In genomic region chr11:1881442-1882264, GRCh38 we compare ENCODE assay signal across 10 cellular contexts. TPM values are rescaled to one million over a fixed set of nuclear protein-coding genes. Genes with fewer than 3 reads are reported as not detected.
DNase-seq lines count a peak whose midpoint lies in the region; ATAC-seq and TF ChIP-seq lines count a peak whose summit lies in the region.
"Had no signal": no experiment of that assay in that cellular context is flagged by ENCODE, and none has a peak within 500 bp of the region (broad histone marks: within the 10 kb centered on the region; RNA-seq: fewer than 3 reads in every experiment).

No MANE protein-coding gene starts in this region.

- H3K27ac Mint-ChIP-seq in activated naive CD4-positive, alpha-beta T cell treated with anti-CD3 and anti-CD28 coated beads, Interleukin-2, amount 50 U/mL, for 72 hours, result peak overlapping the region in 1 of 2 donors; percentile 34
- H3K27ac Mint-ChIP-seq in chondrocyte (ENCODE audit: unreplicated experiment), result no peak overlapping the region
- H3K27ac Mint-ChIP-seq in naive thymus-derived CD8-positive, alpha-beta T cell, result peak overlapping the region in 3 of 10 donors; percentile 5 to 77 (median 40)

- no peaks in the 10 kb centered on the region for H3K36me3 Mint-ChIP-seq in activated naive CD4-positive, alpha-beta T cell treated with anti-CD3 and anti-CD28 coated beads, Interleukin-2, amount 50 U/mL, for 72 hours
- H3K36me3 Mint-ChIP-seq in chondrocyte (ENCODE audit: low read depth), result no peaks in the 10 kb centered on the region
- no peaks in the 10 kb centered on the region for H3K36me3 Mint-ChIP-seq in naive thymus-derived CD8-positive, alpha-beta T cell

- no TSS peak for BruUV-seq in A673 (replicated peaks; lab: Mats Ljungman, UMichigan)

- TF ChIP-seq CTCF in chondrocyte (IDR thresholded peaks at IDR 0.05), result no peak
- no peak for TF ChIP-seq CTCF in A673 (conservative IDR thresholded peaks at IDR 0.05; ENCODE audit: low read depth, low read length)

- DNase-seq in activated naive CD4-positive, alpha-beta T cell treated with anti-CD3 and anti-CD28 coated beads, Interleukin-2, amount 50 U/mL, for 72 hours (ENCODE audit: low spot score in 2 of 2), result peak; percentile 12 to 56
- no peak for DNase-seq in activated naive CD4-positive, alpha-beta T cell treated with Interleukin-2 at 50 U/mL for 16 hours
- DNase-seq in chondrocyte (ENCODE audit: low spot score) (peak; percentile 66), A673 (ENCODE audit: low spot score) (no peak), NCI-H2081 treated with DMSO at 0.1 percent for 48 hours (lab: John Stamatoyannopoulos, UW) (no peak)
- DNase-seq in naive thymus-derived CD8-positive, alpha-beta T cell, result peak in 3 of 10 donors; percentile 18 to 59 (median 31)

- peak; percentile 21 to 30 for ATAC-seq in activated naive CD4-positive, alpha-beta T cell treated with anti-CD3 and anti-CD28 coated beads, Interleukin-2, amount 50 U/mL, for 72 hours
- ATAC-seq in naive thymus-derived CD8-positive, alpha-beta T cell, result peak; percentile 25 to 38
- ATAC-seq in esophagus mucosa (no peak), GM21737 (IDR thresholded peaks at IDR 0.05; ENCODE audit: unreplicated experiment) (no peak)

- intact Hi-C loops in A673 (cut with micrococcal nuclease; ENCODE audit: unreplicated experiment), result loop anchor here (2.0 to 5.0 kb wide), 2 partner anchors 41 to 269 kb away; no protein-coding TSS in a partner anchor

- H3K9me3 Mint-ChIP-seq in activated naive CD4-positive, alpha-beta T cell treated with anti-CD3 and anti-CD28 coated beads, Interleukin-2, amount 50 U/mL, for 72 hours, result no peaks in the 10 kb centered on the region
- no peaks in the 10 kb centered on the region for H3K9me3 Mint-ChIP-seq in chondrocyte (ENCODE audit: low read depth)
- no peaks in the 10 kb centered on the region for H3K9me3 Mint-ChIP-seq in naive thymus-derived CD8-positive, alpha-beta T cell

- H3K9me3 ChIP-seq in A673 (ENCODE audit: low read depth, low read length, poor library complexity, severe bottlenecking), result no peaks in the 10 kb centered on the region

- H3K36me3 ChIP-seq in A673 (ENCODE audit: insufficient read depth, low read length, poor library complexity, severe bottlenecking), result no peaks in the 10 kb centered on the region

- no peaks in the 10 kb centered on the region for H3K27me3 Mint-ChIP-seq in chondrocyte (ENCODE audit: low read depth)
- H3K27me3 Mint-ChIP-seq in naive thymus-derived CD8-positive, alpha-beta T cell, result no peaks in the 10 kb centered on the region

- no peak overlapping the region for H3K4me3 ChIP-seq in A673 (ENCODE audit: low read depth, low read length, poor library complexity, severe bottlenecking)

- CTCF ChIA-PET in A673 (lab: Charles Lee), result interaction anchor here (0.6 to 4.0 kb wide), 7 partner anchors 40 to 274 kb away, joined by 3 to 74 read pairs (median 4); no protein-coding TSS in a partner anchor

- peaks cover 19% of the 10 kb centered on the region for H3K4me1 Mint-ChIP-seq in chondrocyte (ENCODE audit: low read depth)
- H3K4me1 Mint-ChIP-seq in naive thymus-derived CD8-positive, alpha-beta T cell, result peaks cover 11 to 35% (median 29%) of the 10 kb centered on the region in 4 donors

- H3K4me1 ChIP-seq in A673 (ENCODE audit: insufficient read depth, low read length, poor library complexity, severe bottlenecking), result no peaks in the 10 kb centered on the region

- no peak overlapping the region for H3K27ac ChIP-seq in A673 (ENCODE audit: low read depth, low read length, poor library complexity, severe bottlenecking)

- POLR2A ChIA-PET in naive thymus-derived CD8-positive, alpha-beta T cell (lab: Charles Lee), result interaction anchor here (0.6 to 4.3 kb wide), 18 partner anchors 9 to 1131 kb away, joined by 3 to 53 read pairs (median 4); partner anchors contain the start of genes CTSD, H19, LSP1 and MRPL23
- POLR2A ChIA-PET in A673 (lab: Charles Lee; ENCODE audit: low non-redundant PET), result no interaction called here

- H3K4me3 Mint-ChIP-seq in chondrocyte (ENCODE audit: unreplicated experiment), result no peak overlapping the region
- no peak overlapping the region for H3K4me3 Mint-ChIP-seq in naive thymus-derived CD8-positive, alpha-beta T cell

- no peaks in the 10 kb centered on the region for H3K27me3 ChIP-seq in A673 (replicated peaks; ENCODE audit: insufficient read depth, low read depth, low read length, poor library complexity)

RNA-seq across cellular contexts. Expression of gene PRR33, which starts 10.0 kb away (rescaled TPM):
- under 1 TPM; 0.12 to 0.20 TPM for total RNA-seq in activated naive CD4-positive, alpha-beta T cell treated with anti-CD3 and anti-CD28 coated beads, Interleukin-2, amount 50 U/mL, for 72 hours
- total RNA-seq in chondrocyte (not detected in 3 replicates), esophagus mucosa (not detected), A673 (2021) (not detected in 2 replicates)
- not detected for total RNA-seq in naive thymus-derived CD8-positive, alpha-beta T cell
- under 1 TPM; 0.06 to 0.15 (median 0.08) TPM for polyA plus RNA-seq in naive thymus-derived CD8-positive, alpha-beta T cell
- total RNA-seq: cerebellum had no signal
- polyA plus RNA-seq: BJ had no signal

RNA-seq across cellular contexts. Expression of gene LSP1, which starts 28.8 kb away (rescaled TPM):
- total RNA-seq in activated naive CD4-positive, alpha-beta T cell treated with anti-CD3 and anti-CD28 coated beads, Interleukin-2, amount 50 U/mL, for 72 hours, result 100 to 1,000 TPM; 102 to 263 TPM
- 7.2 to 27.5 TPM (median 7.4 TPM) in 3 replicates for total RNA-seq in chondrocyte
- 100 to 1,000 TPM; 287 to 295 TPM for total RNA-seq in naive thymus-derived CD8-positive, alpha-beta T cell
- 100 to 1,000 TPM; 326 to 438 (median 338) TPM for polyA plus RNA-seq in naive thymus-derived CD8-positive, alpha-beta T cell
- 18.8 TPM for total RNA-seq in esophagus mucosa
- not detected in 2 replicates for total RNA-seq in A673 (2021)
- polyA plus RNA-seq: BJ had no signal

RNA-seq across cellular contexts. Expression of gene TNNT3, which starts 37.9 kb away (rescaled TPM):
- 10 to 100 TPM; 10.3 to 12.9 TPM for total RNA-seq in activated naive CD4-positive, alpha-beta T cell treated with anti-CD3 and anti-CD28 coated beads, Interleukin-2, amount 50 U/mL, for 72 hours
- 0.51 to 1.3 TPM in 2 of 3 replicates, not detected in the other for total RNA-seq in chondrocyte
- 10 to 100 TPM; 28.0 to 29.7 TPM for total RNA-seq in naive thymus-derived CD8-positive, alpha-beta T cell
- under 1 TPM in 1 of 3 donors, not detected in 2; 0.39 TPM for polyA plus RNA-seq in naive thymus-derived CD8-positive, alpha-beta T cell
- total RNA-seq in esophagus mucosa, result 0.40 TPM
- not detected in 2 replicates for total RNA-seq in A673 (2021)
- polyA plus RNA-seq: BJ had no signal

RNA-seq across cellular contexts. Expression of gene TNNI2, which starts 42.9 kb away (rescaled TPM):
- total RNA-seq in activated naive CD4-positive, alpha-beta T cell treated with anti-CD3 and anti-CD28 coated beads, Interleukin-2, amount 50 U/mL, for 72 hours, result not detected
- total RNA-seq in chondrocyte, result 1.3 to 3.2 TPM (median 1.4 TPM) in 3 replicates
- not detected for total RNA-seq in naive thymus-derived CD8-positive, alpha-beta T cell
- not detected for polyA plus RNA-seq in naive thymus-derived CD8-positive, alpha-beta T cell
- total RNA-seq in esophagus mucosa, result 4.4 TPM
- total RNA-seq in A673 (2021), result not detected in 2 replicates
- total RNA-seq: cerebellum had no signal
- polyA plus RNA-seq: BJ had no signal

RNA-seq across cellular contexts. Expression of gene SYT8, which starts 46.9 kb away (rescaled TPM):
- total RNA-seq in activated naive CD4-positive, alpha-beta T cell treated with anti-CD3 and anti-CD28 coated beads, Interleukin-2, amount 50 U/mL, for 72 hours, result not detected
- 7.1 to 20.4 TPM (median 7.3 TPM) in 3 replicates for total RNA-seq in chondrocyte
- total RNA-seq in naive thymus-derived CD8-positive, alpha-beta T cell, result not detected
- polyA plus RNA-seq in naive thymus-derived CD8-positive, alpha-beta T cell, result not detected
- total RNA-seq in esophagus mucosa, result 22.4 TPM
- not detected in 2 replicates for total RNA-seq in A673 (2021)
- total RNA-seq: cerebellum had no signal
- polyA plus RNA-seq: BJ had no signal

Comparison
In these comparisons a context has a peak if more than half of its experiments do, and no peak if none do; other contexts are left out.
1. DNase-seq: peak in activated naive CD4-positive, alpha-beta T cell treated with anti-CD3 and anti-CD28 coated beads, Interleukin-2, amount 50 U/mL, for 72 hours (2 of 2) and chondrocyte (single experiment); none in activated naive CD4-positive, alpha-beta T cell treated with Interleukin-2 at 50 U/mL for 16 hours (single experiment), A673 (single experiment) and NCI-H2081 treated with DMSO at 0.1 percent for 48 hours (single experiment).
2. ATAC-seq: peak in activated naive CD4-positive, alpha-beta T cell treated with anti-CD3 and anti-CD28 coated beads, Interleukin-2, amount 50 U/mL, for 72 hours (2 of 2) and naive thymus-derived CD8-positive, alpha-beta T cell (2 of 2); none in esophagus mucosa (single experiment) and GM21737 (single experiment).